ENCODE assay signal across 1 cellular context in genomic region chr13:91078093-91078679, GRCh38.
TF ChIP-seq lines count a peak whose summit lies in the region.

No MANE protein-coding gene starts in this region.

TF ChIP-seq in HCT116, 20 proteins besides CTCF, POLR2A, EP300 and RAD21 (continued from another document):
- TF ChIP-seq REST (IDR thresholded peaks at IDR 0.05; ENCODE audit: low read depth), result no peak
